ENCODE assay signal across 13 cellular contexts in the genomic region with DNA sequence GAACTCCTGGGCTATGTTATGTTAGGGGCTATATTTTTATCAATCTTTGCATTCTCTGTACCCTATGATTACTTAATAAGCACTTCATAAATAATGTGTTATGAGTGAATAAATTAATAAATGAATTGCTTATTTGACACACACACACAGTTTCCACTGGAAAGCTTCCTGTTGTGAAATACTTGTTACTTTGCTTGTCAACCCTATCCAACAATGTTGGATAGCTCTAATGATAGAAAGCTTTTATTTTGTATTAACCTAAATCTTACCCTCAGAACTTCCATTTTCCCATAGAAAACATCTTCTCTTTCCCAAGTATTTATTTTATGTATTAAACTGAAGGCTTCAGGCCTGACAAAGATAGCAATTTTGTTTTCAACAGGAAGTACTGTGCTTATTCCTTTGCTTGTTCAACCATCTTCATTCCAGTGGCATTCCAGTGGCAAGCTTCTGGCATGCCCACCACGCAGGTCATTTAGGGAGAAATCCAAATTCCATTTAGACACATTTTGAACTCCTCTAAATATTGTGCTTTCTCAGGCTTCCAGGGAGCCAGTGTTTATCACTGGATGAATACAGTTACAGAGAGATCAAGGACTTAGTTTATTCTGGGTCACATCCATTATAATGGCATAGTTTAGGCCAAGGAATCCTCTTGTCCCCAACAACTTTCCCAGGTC.
DNase-seq lines count a peak whose midpoint lies in the region; ATAC-seq and TF ChIP-seq lines count a peak whose summit lies in the region.
"Had no signal": no experiment of that assay in that cellular context is flagged by ENCODE, and none has a peak within 500 bp of the region (broad histone marks: within the 10 kb centered on the region; RNA-seq: fewer than 3 reads in every experiment).

No MANE protein-coding gene starts in this region.

- peak overlapping the region; percentile 59 for H3K4me2 ChIP-seq in mammary epithelial cell (ENCODE audit: insufficient read depth, low read depth, low read length)

- peak overlapping the region; percentile 63 for H3K9ac ChIP-seq in mammary epithelial cell (ENCODE audit: insufficient read depth, low read length)

- H3K9me3 ChIP-seq in mammary epithelial cell (replicated peaks; ENCODE audit: insufficient read depth, low read length) (no peaks in the 10 kb centered on the region), spleen (no peaks in the 10 kb centered on the region)

- 0% methylated on average over 1 of the region's 1 CpG for WGBS in mammary epithelial cell (ENCODE audit: low coverage, missing lambda C conversion rate)
- 63 to 85% (median 80%) methylated on average over 1 of the region's 1 CpG for WGBS in spleen, 5 donors

- no peaks in the 10 kb centered on the region; the same call in 1 of the 2 replicates for H3K27me3 Mint-ChIP-seq in HFFc6 (ENCODE audit: insufficient read depth)
- peaks cover 4% of the 10 kb centered on the region for H3K27me3 Mint-ChIP-seq in activated T-cell treated with anti-CD3 and anti-CD28 coated beads, Interleukin-2, amount 50 U/mL, for 4 hours (ENCODE audit: low read depth)
- H3K27me3 Mint-ChIP-seq: dendritic cell treated with granulocyte-macrophage colony-stimulating factor and Interleukin-4, amounts not matched to agents 40 ng/mL and 50 ng/mL, for 4 days had no signal

- DNase-seq in HFFc6: peak; percentile 73
- no peak for DNase-seq in mammary epithelial cell
- DNase-seq in hepatic stellate cell (ENCODE audit: low spot score): peak; percentile 18
- no peak for DNase-seq in spleen
- no peak for DNase-seq in SKM-1 treated with dmso at 0.1 percent for 144 hours (lab: John Stamatoyannopoulos, UW; ENCODE audit: unreplicated experiment)
- no peak for DNase-seq in NCI-H1417 treated with DMSO at 0.1 percent for 48 hours (lab: John Stamatoyannopoulos, UW)
- DNase-seq in activated T-cell treated with anti-CD3 and anti-CD28 coated beads, Interleukin-2, amount 50 U/mL, for 4 hours: no peak
- no peak for DNase-seq in activated naive CD4-positive, alpha-beta T cell treated with anti-CD3 and anti-CD28 coated beads, Interleukin-2, amount 50 U/mL, for 72 hours (ENCODE audit: low spot score in 2 of 2)
- DNase-seq: GDM1, left cardiac atrium, NCI-H510A treated with DMSO at 0.1 percent for 48 hours, substantia nigra had no signal

- H3K4me3 Mint-ChIP-seq in HFFc6: peak overlapping the region; percentile 47
- H3K4me3 Mint-ChIP-seq in activated T-cell treated with anti-CD3 and anti-CD28 coated beads, Interleukin-2, amount 50 U/mL, for 4 hours: no peak overlapping the region
- H3K4me3 Mint-ChIP-seq: dendritic cell treated with granulocyte-macrophage colony-stimulating factor and Interleukin-4, amounts not matched to agents 40 ng/mL and 50 ng/mL, for 4 days had no signal

- H3K27me3 ChIP-seq in mammary epithelial cell (ENCODE audit: insufficient read depth, low read length) (no peaks in the 10 kb centered on the region), spleen (replicated peaks in 1 of 7) (no peaks in the 10 kb centered on the region)

- H3K4me3 ChIP-seq in mammary epithelial cell (replicated peaks in 1 of 3; ENCODE audit: insufficient read depth in 1 of 3, low read depth in 2 of 3, low read length in 3 of 3): no peak overlapping the region
- no peak overlapping the region for H3K4me3 ChIP-seq in spleen

- TF ChIP-seq CTCF in HFFc6 (IDR thresholded peaks at IDR 0.05) (no peak), mammary epithelial cell (conservative IDR thresholded peaks at IDR 0.05 in 1 of 2, IDR thresholded peaks at IDR 0.05 in 1 of 2; ENCODE audit: extremely low read depth in 1 of 2, insufficient read depth in 1 of 2, low read depth in 1 of 2, low read length in 2 of 2) (no peak), spleen (IDR thresholded peaks at IDR 0.05 in 8 of 11, conservative IDR thresholded peaks at IDR 0.05 in 3 of 11) (no peak)

- H2AFZ ChIP-seq in mammary epithelial cell (ENCODE audit: low read depth, low read length): peak overlapping the region; percentile 20

- BruUV-seq in mammary epithelial cell (replicated peaks; lab: Mats Ljungman, UMichigan): TSS peak; percentile 90

- peak overlapping the region; percentile 93 for H3K27ac Mint-ChIP-seq in HFFc6
- H3K27ac Mint-ChIP-seq in activated naive CD4-positive, alpha-beta T cell treated with anti-CD3 and anti-CD28 coated beads, Interleukin-2, amount 50 U/mL, for 72 hours: no peak overlapping the region
- H3K27ac Mint-ChIP-seq: dendritic cell treated with granulocyte-macrophage colony-stimulating factor and Interleukin-4, amounts not matched to agents 40 ng/mL and 50 ng/mL, for 4 days had no signal

- intact Hi-C loops in mammary epithelial cell (cut with micrococcal nuclease) (loop anchor here (1.0 to 5.0 kb wide), 4 partner anchors 17 to 228 kb away; a partner anchor contains a TSS), spleen (cut with DNase I; ENCODE audit: low total_unique reads) (no loop called here)

- ATAC-seq in activated T-cell treated with anti-CD3 and anti-CD28 coated beads, Interleukin-2, amount 50 U/mL, for 4 hours: no peak
- ATAC-seq in activated naive CD4-positive, alpha-beta T cell treated with anti-CD3 and anti-CD28 coated beads, Interleukin-2, amount 50 U/mL, for 72 hours: no peak

- H3K9me3 Mint-ChIP-seq in HFFc6: no peaks in the 10 kb centered on the region
- H3K9me3 Mint-ChIP-seq in activated T-cell treated with anti-CD3 and anti-CD28 coated beads, Interleukin-2, amount 50 U/mL, for 4 hours: no peaks in the 10 kb centered on the region
- H3K9me3 Mint-ChIP-seq in activated naive CD4-positive, alpha-beta T cell treated with anti-CD3 and anti-CD28 coated beads, Interleukin-2, amount 50 U/mL, for 72 hours: peaks cover 0 to 4% of the 10 kb centered on the region in 2 donors
- H3K9me3 Mint-ChIP-seq: dendritic cell treated with granulocyte-macrophage colony-stimulating factor and Interleukin-4, amounts not matched to agents 40 ng/mL and 50 ng/mL, for 4 days had no signal

- peaks cover 5% of the 10 kb centered on the region; the same call in 1 of the 2 replicates for H3K36me3 Mint-ChIP-seq in HFFc6 (ENCODE audit: low read depth)
- H3K36me3 Mint-ChIP-seq in activated T-cell treated with anti-CD3 and anti-CD28 coated beads, Interleukin-2, amount 50 U/mL, for 4 hours (ENCODE audit: insufficient read depth): no peaks in the 10 kb centered on the region
- peaks cover 0 to 4% of the 10 kb centered on the region in 2 donors for H3K36me3 Mint-ChIP-seq in activated naive CD4-positive, alpha-beta T cell treated with anti-CD3 and anti-CD28 coated beads, Interleukin-2, amount 50 U/mL, for 72 hours

- H3K79me2 ChIP-seq in mammary epithelial cell (ENCODE audit: insufficient read depth, low read length): no peaks in the 10 kb centered on the region

- CTCF ChIA-PET in mammary epithelial cell (lab: Charles Lee; ENCODE audit: low non-redundant PET): interaction anchor here (0.5 kb wide), 1 partner anchor 588 kb away, joined by 6 read pairs; no protein-coding TSS in a partner anchor

- dilution Hi-C loops in mammary epithelial cell (cut with HindIII; ENCODE audit: low sequenced_read_pairs): no loop called here

- peaks cover 54% of the 10 kb centered on the region for H3K4me1 ChIP-seq in mammary epithelial cell (ENCODE audit: insufficient read depth, low read length)
- H3K4me1 ChIP-seq in spleen: peaks cover 0 to 6% (median 2%) of the 10 kb centered on the region in 6 donors

- peaks cover 78% of the 10 kb centered on the region for H3K4me1 Mint-ChIP-seq in HFFc6 (ENCODE audit: low read depth)
- peaks cover 1% of the 10 kb centered on the region for H3K4me1 Mint-ChIP-seq in activated T-cell treated with anti-CD3 and anti-CD28 coated beads, Interleukin-2, amount 50 U/mL, for 4 hours (ENCODE audit: low read depth)

- in situ Hi-C loops in mammary epithelial cell (cut with MboI; ENCODE audit: low sequenced_read_pairs in 2 of 2): no loop called here

- H3K27ac ChIP-seq in mammary epithelial cell (ENCODE audit: insufficient read depth, low read depth, low read length) (peak overlapping the region; percentile 93), spleen (peak overlapping the region in 7 of 8 donors; percentile 8 to 66 (median 37))

- no peak for TF ChIP-seq POLR2A in spleen (IDR thresholded peaks at IDR 0.05)

- H3K36me3 ChIP-seq in mammary epithelial cell (ENCODE audit: insufficient read depth, low read length) (no peaks in the 10 kb centered on the region), spleen (no peaks in the 10 kb centered on the region)

- H4K20me1 ChIP-seq in mammary epithelial cell (ENCODE audit: insufficient read depth, low read length): no peaks in the 10 kb centered on the region

Comparison
In these comparisons a context has a peak if more than half of its experiments do, and no peak if none do; other contexts are left out.
1. DNase-seq: peak in HFFc6 (single experiment) and hepatic stellate cell (single experiment); none in mammary epithelial cell (single experiment), spleen (single experiment), SKM-1 treated with dmso at 0.1 percent for 144 hours (single experiment), NCI-H1417 treated with DMSO at 0.1 percent for 48 hours (single experiment), activated T-cell treated with anti-CD3 and anti-CD28 coated beads, Interleukin-2, amount 50 U/mL, for 4 hours (single experiment) and activated naive CD4-positive, alpha-beta T cell treated with anti-CD3 and anti-CD28 coated beads, Interleukin-2, amount 50 U/mL, for 72 hours (0 of 2).